Comparison of ENCODE assay signal across 14 cellular contexts in the genomic region with DNA sequence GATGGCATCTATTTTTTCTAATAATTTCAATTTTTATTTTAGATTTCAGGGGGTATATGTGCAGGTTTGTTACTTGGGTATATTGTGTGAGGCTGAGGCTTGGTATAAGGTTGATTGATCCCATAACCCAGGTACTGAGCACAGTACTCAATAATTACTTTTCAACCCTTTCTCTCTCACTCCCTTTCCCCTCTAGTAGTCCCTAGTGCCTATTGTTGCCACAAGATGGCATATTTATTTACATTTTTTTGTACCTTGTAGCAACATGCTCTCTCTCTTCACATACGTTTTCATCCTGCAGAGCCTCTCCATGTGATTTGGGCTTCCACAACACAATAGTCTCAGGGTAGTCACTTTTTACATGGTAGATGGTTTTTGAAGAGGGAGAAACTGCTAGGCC.
A peak's percentile ranks its signal among the peaks of the same experiment; 100 is the strongest.
DNase-seq lines count a peak whose midpoint lies in the region; TF ChIP-seq lines count a peak whose summit lies in the region.
"Had no signal": no experiment of that assay in that cellular context is flagged by ENCODE, and none has a peak within 500 bp of the region (broad histone marks: within the 10 kb centered on the region; RNA-seq: fewer than 3 reads in every experiment).

No MANE protein-coding gene starts in this region.

- DNase-seq in BE2C (no peak), HT-29 (ENCODE audit: low spot score) (peak; percentile 14), endodermal cell (no peak), glomerular visceral epithelial cell (ENCODE audit: extremely low spot score) (no peak), NCI-H2171 treated with DMSO at 0.1 percent for 48 hours (lab: John Stamatoyannopoulos, UW) (no peak)
- no peak for DNase-seq in CD8-positive, alpha-beta memory T cell
- DNase-seq: DMS 273 treated with DMSO at 0.1 percent for 48 hours, DMS79 treated with DMSO at 0.1 percent for 48 hours, EL, GM23248, H7 had no signal

- no peak overlapping the region for H3K27ac ChIP-seq in C4-2B
- H3K27ac ChIP-seq in endodermal cell (ENCODE audit: low read depth, low read length) = no peak overlapping the region
- H3K27ac ChIP-seq in CD8-positive, alpha-beta memory T cell (ENCODE audit: low read depth, low read length) = no peak overlapping the region
- H3K27ac ChIP-seq: A549, GM23248 had no signal

- H3K36me3 ChIP-seq in BE2C (no peaks in the 10 kb centered on the region), endodermal cell (ENCODE audit: control insufficient read depth, insufficient read depth, low read length) (no peaks in the 10 kb centered on the region)
- no peaks in the 10 kb centered on the region for H3K36me3 ChIP-seq in CD8-positive, alpha-beta memory T cell (ENCODE audit: insufficient read depth, low read length)

- 50 to 72% methylated on average over 1 of the region's 1 CpG for WGBS in endodermal cell (ENCODE audit: insufficient coverage in 1 of 2, insufficient read length in 1 of 2), 2 experiments

- H3K4me3 Mint-ChIP-seq in endodermal cell = no peak overlapping the region
- H3K4me3 Mint-ChIP-seq in CD8-positive, alpha-beta memory T cell = no peak overlapping the region
- H3K4me3 Mint-ChIP-seq: IgD-negative memory B cell had no signal

- H3K27ac Mint-ChIP-seq in endodermal cell = no peak overlapping the region
- no peak overlapping the region for H3K27ac Mint-ChIP-seq in CD8-positive, alpha-beta memory T cell
- H3K27ac Mint-ChIP-seq: IgD-negative memory B cell had no signal

- POLR2A ChIA-PET in CD8-positive, alpha-beta memory T cell (lab: Charles Lee) = no interaction called here

- H3K36me3 Mint-ChIP-seq in endodermal cell (ENCODE audit: low read depth) = no peaks in the 10 kb centered on the region
- no peaks in the 10 kb centered on the region for H3K36me3 Mint-ChIP-seq in CD8-positive, alpha-beta memory T cell

- H3K4me3 ChIP-seq in BE2C (ENCODE audit: low read depth, low read length) (no peak overlapping the region), endodermal cell (ENCODE audit: low read length) (no peak overlapping the region)
- no peak overlapping the region for H3K4me3 ChIP-seq in CD8-positive, alpha-beta memory T cell (ENCODE audit: low read length)
- H3K4me3 ChIP-seq: A549, GM23248 had no signal

- CTCF ChIA-PET in CD8-positive, alpha-beta memory T cell (lab: Charles Lee) = no interaction called here

- no peaks in the 10 kb centered on the region for H3K4me1 Mint-ChIP-seq in endodermal cell
- H3K4me1 Mint-ChIP-seq in CD8-positive, alpha-beta memory T cell = no peaks in the 10 kb centered on the region
- H3K4me1 Mint-ChIP-seq: IgD-negative memory B cell had no signal

- H3K27me3 ChIP-seq in BE2C = no peaks in the 10 kb centered on the region
- no peaks in the 10 kb centered on the region for H3K27me3 ChIP-seq in endodermal cell (ENCODE audit: control insufficient read depth, insufficient read depth, low read length, poor library complexity, severe bottlenecking)
- H3K27me3 ChIP-seq in CD8-positive, alpha-beta memory T cell (ENCODE audit: insufficient read depth, low read length, poor library complexity, severe bottlenecking) = no peaks in the 10 kb centered on the region

- H3K9me3 Mint-ChIP-seq in endodermal cell = peaks cover 2% of the 10 kb centered on the region
- peaks cover 0 to 4% (median 0%) of the 10 kb centered on the region in 5 donors for H3K9me3 Mint-ChIP-seq in CD8-positive, alpha-beta memory T cell

- peak; percentile 42 for TF ChIP-seq CTCF in BE2C (IDR thresholded peaks at IDR 0.05; ENCODE audit: low read depth, low read length)
- TF ChIP-seq CTCF in C4-2B (conservative IDR thresholded peaks at IDR 0.05) = peak; percentile 18
- peak; percentile 26 for TF ChIP-seq CTCF in endodermal cell (conservative IDR thresholded peaks at IDR 0.05)

- H3K9me3 ChIP-seq in BE2C = no peaks in the 10 kb centered on the region
- H3K9me3 ChIP-seq in endodermal cell (ENCODE audit: control insufficient read depth, low read length) = no peaks in the 10 kb centered on the region
- H3K9me3 ChIP-seq in CD8-positive, alpha-beta memory T cell (ENCODE audit: low read length) = no peaks in the 10 kb centered on the region
- H3K9me3 ChIP-seq: A549 had no signal

- H3K4me1 ChIP-seq in BE2C (no peaks in the 10 kb centered on the region), endodermal cell (ENCODE audit: control insufficient read depth, insufficient read depth, low read length) (no peaks in the 10 kb centered on the region)
- H3K4me1 ChIP-seq in CD8-positive, alpha-beta memory T cell (ENCODE audit: insufficient read depth, low read length) = no peaks in the 10 kb centered on the region
- H3K4me1 ChIP-seq: A549 had no signal

- H3K27me3 Mint-ChIP-seq in endodermal cell (ENCODE audit: insufficient read depth) = no peaks in the 10 kb centered on the region
- no peaks in the 10 kb centered on the region for H3K27me3 Mint-ChIP-seq in CD8-positive, alpha-beta memory T cell
- H3K27me3 Mint-ChIP-seq: IgD-negative memory B cell had no signal

- H3K9ac ChIP-seq in endodermal cell (ENCODE audit: extremely low read depth, low read length, poor library complexity, severe bottlenecking) = no peak overlapping the region
- H3K9ac ChIP-seq: GM23248 had no signal
